In genomic region chr18:34115409-34116081, GRCh38 we compare ENCODE assay signal across 20 cellular contexts.
"Had no signal": no experiment of that assay in that cellular context is flagged by ENCODE, and none has a peak within 500 bp of the region (broad histone marks: within the 10 kb centered on the region; RNA-seq: fewer than 3 reads in every experiment).

No MANE protein-coding gene starts in this region.

- ATAC-seq: activated CD4-positive, alpha-beta T cell treated with anti-CD3 and anti-CD28 coated beads for 36 hours; activated CD8-positive, alpha-beta memory T cell treated with anti-CD3 and anti-CD28 coated beads, Interleukin-2, amount 10 ng/mL, durations not matched to agents 7 days and 5 days; foreskin keratinocyte; heart left ventricle; lower lobe of right lung; stimulated activated effector memory CD8-positive, alpha-beta T cell treated with anti-CD3 and anti-CD28 coated beads, Interleukin-12 subunit alpha, Interleukin-12 subunit beta, amount 100 ng/mL, for 72 hours; T-helper 17 cell had no signal

- H3K4me1 ChIP-seq: adrenal gland, esophagus squamous epithelium, foreskin keratinocyte, heart left ventricle, lower lobe of right lung, sigmoid colon, transverse colon had no signal

- DNase-seq: activated CD4-positive, alpha-beta memory T cell treated with anti-CD3 and anti-CD28 coated beads for 36 hours; activated CD4-positive, alpha-beta T cell treated with anti-CD3 and anti-CD28 coated beads for 36 hours; activated CD8-positive, alpha-beta memory T cell treated with anti-CD3 and anti-CD28 coated beads, Interleukin-2, amount 10 ng/mL, durations not matched to agents 7 days and 5 days; activated effector memory CD4-positive, alpha-beta T cell treated with Interleukin-2 at 50 U/mL for 16 hours; activated T-cell treated with anti-CD3 and anti-CD28 coated beads, Interleukin-2, amount 50 U/mL, for 24 hours; adrenal gland; effector CD8-positive, alpha-beta T cell; esophagus squamous epithelium; foreskin keratinocyte; heart left ventricle; immature natural killer cell; lower lobe of right lung; naive B cell; ovary; sigmoid colon; T-helper 17 cell; transverse colon had no signal

- H2AFZ ChIP-seq: neural progenitor cell had no signal

- H3K9ac ChIP-seq: neural progenitor cell had no signal

- H3K27ac ChIP-seq: adrenal gland, esophagus squamous epithelium, foreskin keratinocyte, heart left ventricle, lower lobe of right lung, neural progenitor cell, ovary, sigmoid colon, transverse colon had no signal

- H3K4me2 ChIP-seq: neural progenitor cell had no signal

- H3K36me3 ChIP-seq: adrenal gland, esophagus squamous epithelium, heart left ventricle, lower lobe of right lung, neural progenitor cell, ovary, sigmoid colon, transverse colon had no signal

- H3K4me3 ChIP-seq: adrenal gland, esophagus squamous epithelium, heart left ventricle, lower lobe of right lung, neural progenitor cell, ovary, sigmoid colon, transverse colon had no signal

- H3K27me3 ChIP-seq: adrenal gland, esophagus squamous epithelium, foreskin keratinocyte, heart left ventricle, neural progenitor cell, ovary, sigmoid colon, transverse colon had no signal

- FAIRE-seq: endothelial cell of umbilical vein had no signal

- H3K9me3 ChIP-seq: esophagus squamous epithelium, lower lobe of right lung, ovary, sigmoid colon, transverse colon had no signal
